Comparison of ENCODE assay signal across 1 cellular context in genomic region chr19:23310729-23311211, GRCh38.
TF ChIP-seq lines count a peak whose summit lies in the region.

No MANE protein-coding gene starts in this region.

TF ChIP-seq in IMR-90, 13 proteins besides CTCF, POLR2A, EP300 and RAD21 (continued from another document):
- no peak for TF ChIP-seq USF2 (IDR thresholded peaks at IDR 0.05; ENCODE audit: low read depth, low read length)
- TF ChIP-seq, protein P1, sequence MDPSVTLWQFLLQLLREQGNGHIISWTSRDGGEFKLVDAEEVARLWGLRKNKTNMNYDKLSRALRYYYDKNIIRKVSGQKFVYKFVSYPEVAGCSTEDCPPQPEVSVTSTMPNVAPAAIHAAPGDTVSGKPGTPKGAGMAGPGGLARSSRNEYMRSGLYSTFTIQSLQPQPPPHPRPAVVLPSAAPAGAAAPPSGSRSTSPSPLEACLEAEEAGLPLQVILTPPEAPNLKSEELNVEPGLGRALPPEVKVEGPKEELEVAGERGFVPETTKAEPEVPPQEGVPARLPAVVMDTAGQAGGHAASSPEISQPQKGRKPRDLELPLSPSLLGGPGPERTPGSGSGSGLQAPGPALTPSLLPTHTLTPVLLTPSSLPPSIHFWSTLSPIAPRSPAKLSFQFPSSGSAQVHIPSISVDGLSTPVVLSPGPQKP (IDR thresholded peaks at IDR 0.05; ENCODE audit: borderline replicate concordance, low read depth, low read length): no peak
- TF ChIP-seq CEBPB (IDR thresholded peaks at IDR 0.05; ENCODE audit: low read depth, low read length): no peak
- no peak for TF ChIP-seq RCOR1 (IDR thresholded peaks at IDR 0.05; ENCODE audit: insufficient replicate concordance, low read length)
- no peak for TF ChIP-seq NFE2L2 (IDR thresholded peaks at IDR 0.05; ENCODE audit: low read depth, low read length)
- no peak for TF ChIP-seq FOS (IDR thresholded peaks at IDR 0.05; ENCODE audit: low read depth, low read length)
- TF ChIP-seq MXI1 (IDR thresholded peaks at IDR 0.05; ENCODE audit: borderline replicate concordance, low read depth, low read length): no peak
- no peak for TF ChIP-seq MAZ (IDR thresholded peaks at IDR 0.05; ENCODE audit: borderline replicate concordance, low read depth, low read length)
- TF ChIP-seq MAFK (IDR thresholded peaks at IDR 0.05; ENCODE audit: low read depth, low read length): no peak
- TF ChIP-seq SMC3 (IDR thresholded peaks at IDR 0.05; ENCODE audit: low read depth, low read length): no peak
TF ChIP-seq in IMR-90: peak in this region for 0.
